Comparison of ENCODE assay signal across 32 cellular contexts in the genomic region with DNA sequence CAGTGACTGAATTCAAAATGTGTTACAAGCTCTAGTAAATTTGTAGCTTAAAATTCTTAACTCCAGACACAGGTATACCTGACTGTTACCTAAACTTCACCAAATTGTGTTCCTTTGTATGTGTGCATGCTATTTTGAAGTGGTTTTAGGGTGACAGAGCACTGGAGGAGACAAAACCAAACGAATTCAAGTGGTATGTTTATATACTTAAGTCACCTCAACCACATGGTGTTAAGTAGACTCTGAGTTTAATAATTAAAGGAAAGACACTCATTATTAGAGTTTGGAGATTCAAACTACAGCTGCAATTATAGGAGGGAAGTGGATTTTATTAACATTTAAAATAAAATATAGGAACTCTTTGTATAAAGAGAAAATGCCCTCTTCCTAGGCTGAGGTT.
"Had no signal": no experiment of that assay in that cellular context is flagged by ENCODE, and none has a peak within 500 bp of the region (broad histone marks: within the 10 kb centered on the region; RNA-seq: fewer than 3 reads in every experiment).

No MANE protein-coding gene starts in this region.

- ATAC-seq: activated CD4-positive, alpha-beta T cell treated with anti-CD3 and anti-CD28 coated beads for 36 hours; activated CD4-positive, CD25-positive, alpha-beta regulatory T cell treated with anti-CD3 and anti-CD28 coated beads, Interleukin-2, amount 50 U/mL, for 24 hours; activated CD8-positive, alpha-beta memory T cell treated with anti-CD3 and anti-CD28 coated beads, Interleukin-2, amount 10 ng/mL, durations not matched to agents 7 days and 5 days; activated CD8-positive, alpha-beta T cell treated with anti-CD3 and anti-CD28 coated beads, Interleukin-2, amount 10 ng/mL, durations not matched to agents 7 days and 5 days; activated naive CD8-positive, alpha-beta T cell treated with anti-CD3 and anti-CD28 coated beads, Interleukin-2, amount 50 U/mL, for 24 hours; body of pancreas; effector memory CD8-positive, alpha-beta T cell; foreskin keratinocyte; gastrocnemius medialis; T-helper 17 cell had no signal

- H3K27me3 ChIP-seq: adrenal gland, body of pancreas, esophagus muscularis mucosa, foreskin keratinocyte, gastrocnemius medialis had no signal

- H3K4me1 ChIP-seq: adrenal gland, body of pancreas, esophagus muscularis mucosa, foreskin keratinocyte, gastrocnemius medialis had no signal

- H3K27ac ChIP-seq: adrenal gland, body of pancreas, esophagus muscularis mucosa, foreskin keratinocyte, gastrocnemius medialis, WERI-Rb-1 had no signal

- H3K4me3 ChIP-seq: adrenal gland, body of pancreas, esophagus muscularis mucosa, gastrocnemius medialis had no signal

- H3K9me3 ChIP-seq: adrenal gland, body of pancreas, esophagus muscularis mucosa, gastrocnemius medialis had no signal

- DNase-seq: activated B cell treated with CpG ODN at 0.5 μM for 24 hours; activated CD4-positive, alpha-beta memory T cell treated with anti-CD3 and anti-CD28 coated beads for 36 hours; activated CD4-positive, alpha-beta T cell treated with anti-CD3 and anti-CD28 coated beads for 36 hours; activated CD4-positive, alpha-beta T cell treated with anti-CD3 and anti-CD28 coated beads, Interleukin-2, amount 10 ng/mL, durations not matched to agents 24 days and 14 days; activated CD8-positive, alpha-beta memory T cell treated with anti-CD3 and anti-CD28 coated beads, Interleukin-2, amount 10 ng/mL, durations not matched to agents 7 days and 5 days; activated CD8-positive, alpha-beta memory T cell treated with anti-CD3 and anti-CD28 coated beads, Interleukin-2, amount 50 U/mL, for 4 hours; activated CD8-positive, alpha-beta T cell treated with anti-CD3 and anti-CD28 coated beads, Interleukin-2, amount 10 ng/mL, durations not matched to agents 7 days and 5 days; activated effector memory CD4-positive, alpha-beta T cell treated with anti-CD3 and anti-CD28 coated beads, Interleukin-2, amount 50 U/mL, for 16 hours; activated naive CD4-positive, alpha-beta T cell treated with anti-CD3 and anti-CD28 coated beads for 36 hours; activated naive CD8-positive, alpha-beta T cell treated with anti-CD3 and anti-CD28 coated beads for 36 hours; activated naive CD8-positive, alpha-beta T cell treated with anti-CD3 and anti-CD28 coated beads, Interleukin-2, amount 50 U/mL, for 24 hours; activated T-cell treated with anti-CD3 and anti-CD28 coated beads, Interleukin-2, amount 50 U/mL, for 1 hour; activated T-cell treated with anti-CD3 and anti-CD28 coated beads, Interleukin-2, amount 50 U/mL, for 48 hours; adrenal gland; amygdala; aorta; body of pancreas; caudate nucleus; cortex of kidney; dermis blood vessel endothelial cell; effector CD4-positive, alpha-beta T cell; effector memory CD8-positive, alpha-beta T cell; erythroblast; foreskin keratinocyte; gastrocnemius medialis; glutamatergic neuron; T-helper 1 cell; T-helper 17 cell; T1000; WERI-Rb-1 had no signal

- H3K36me3 ChIP-seq: adrenal gland, esophagus muscularis mucosa, gastrocnemius medialis, WERI-Rb-1 had no signal
